ENCODE assay signal across 10 cellular contexts in genomic region chr22:29216873-29217666, GRCh38. TPM values are rescaled to one million over a fixed set of nuclear protein-coding genes. Genes with fewer than 3 reads are reported as not detected.
DNase-seq lines count a peak whose midpoint lies in the region; ATAC-seq and TF ChIP-seq lines count a peak whose summit lies in the region.
"Had no signal": no experiment of that assay in that cellular context is flagged by ENCODE, and none has a peak within 500 bp of the region (broad histone marks: within the 10 kb centered on the region; RNA-seq: fewer than 3 reads in every experiment).

No MANE protein-coding gene starts in this region.

- H3K4me3 ChIP-seq in AG09309 (ENCODE audit: control insufficient read depth, low read depth, low read length) (no peak overlapping the region), H7 (ENCODE audit: insufficient read depth, low read depth, low read length) (no peak overlapping the region), choroid plexus epithelial cell (ENCODE audit: low read depth, low read length) (no peak overlapping the region), lower lobe of right lung (no peak overlapping the region)
- H3K4me3 ChIP-seq: breast epithelium had no signal

- ATAC-seq in lower lobe of right lung = peak; percentile 46 to 70
- ATAC-seq in GM18868 (IDR thresholded peaks at IDR 0.05; ENCODE audit: unreplicated experiment) = no peak
- ATAC-seq in GM21825 (IDR thresholded peaks at IDR 0.05; ENCODE audit: unreplicated experiment) = no peak
- ATAC-seq in HG02763 (IDR thresholded peaks at IDR 0.05; ENCODE audit: unreplicated experiment) = no peak

- no peak for TF ChIP-seq CTCF in AG09309 (IDR thresholded peaks at IDR 0.05; ENCODE audit: control insufficient read depth, insufficient read depth, low read depth, low read length, missing control alignments)
- TF ChIP-seq CTCF in choroid plexus epithelial cell (conservative IDR thresholded peaks at IDR 0.05; ENCODE audit: low read depth, low read length) = no peak
- no peak for TF ChIP-seq CTCF in lower lobe of right lung (IDR thresholded peaks at IDR 0.05)

- no peak overlapping the region for H3K27ac ChIP-seq in lower lobe of right lung
- H3K27ac ChIP-seq: breast epithelium had no signal

- H3K4me1 ChIP-seq in lower lobe of right lung = peaks cover 12% of the 10 kb centered on the region
- H3K4me1 ChIP-seq: breast epithelium had no signal

- H3K36me3 ChIP-seq in H7 (replicated peaks; ENCODE audit: control insufficient read depth, insufficient read depth, low read length) (no peaks in the 10 kb centered on the region), lower lobe of right lung (no peaks in the 10 kb centered on the region)
- H3K36me3 ChIP-seq: breast epithelium had no signal

- intact Hi-C loops in lower lobe of right lung (cut with DNase I) = no loop called here

- DNase-seq in AG09309 (ENCODE audit: low read depth) (peak; percentile 42), H7 (peak; percentile 45), choroid plexus epithelial cell (ENCODE audit: low read depth) (peak; percentile 76), lower lobe of right lung (no peak), COLO829 (ENCODE audit: low spot score) (no peak)
- DNase-seq: activated T-cell treated with anti-CD3 and anti-CD28 coated beads, Interleukin-2, amount 50 U/mL, for 1 hour had no signal

- H3K27me3 ChIP-seq in H7 (ENCODE audit: control insufficient read depth, insufficient read depth, low read length) (no peaks in the 10 kb centered on the region), lower lobe of right lung (ENCODE audit: low read depth) (no peaks in the 10 kb centered on the region)
- H3K27me3 ChIP-seq: breast epithelium had no signal

- no peaks in the 10 kb centered on the region for H3K9me3 ChIP-seq in lower lobe of right lung
- H3K9me3 ChIP-seq: breast epithelium had no signal

RNA-seq across cellular contexts. Expression of gene EMID1, which starts 11.4 kb away (rescaled TPM):
- total RNA-seq in H7 (2014; rRNA removed; shearing (Covaris generic)) = 4.5 and 5.6 TPM in 2 replicates
- 8.2 TPM for total RNA-seq in lower lobe of right lung

RNA-seq across cellular contexts. Expression of gene RHBDD3, which starts 50.7 kb away (rescaled TPM):
- total RNA-seq in H7 (2014; rRNA removed; shearing (Covaris generic)) = 71.6 and 76.3 TPM in 2 replicates
- 16.4 TPM for total RNA-seq in lower lobe of right lung

RNA-seq across cellular contexts. Expression of gene EWSR1, which starts 51.0 kb away (rescaled TPM):
- 226 and 229 TPM in 2 replicates for total RNA-seq in H7 (2014; rRNA removed; shearing (Covaris generic))
- total RNA-seq in lower lobe of right lung = 159 TPM

Comparison
In these comparisons a context has a peak if more than half of its experiments do, and no peak if none do; other contexts are left out.
1. DNase-seq: peak in AG09309 (single experiment), H7 (single experiment) and choroid plexus epithelial cell (single experiment); none in lower lobe of right lung (single experiment) and COLO829 (single experiment).
2. ATAC-seq: peak in lower lobe of right lung (2 of 2); none in GM18868 (single experiment), GM21825 (single experiment) and HG02763 (single experiment).